ENCODE assay signal across 9 cellular contexts in the genomic region with DNA sequence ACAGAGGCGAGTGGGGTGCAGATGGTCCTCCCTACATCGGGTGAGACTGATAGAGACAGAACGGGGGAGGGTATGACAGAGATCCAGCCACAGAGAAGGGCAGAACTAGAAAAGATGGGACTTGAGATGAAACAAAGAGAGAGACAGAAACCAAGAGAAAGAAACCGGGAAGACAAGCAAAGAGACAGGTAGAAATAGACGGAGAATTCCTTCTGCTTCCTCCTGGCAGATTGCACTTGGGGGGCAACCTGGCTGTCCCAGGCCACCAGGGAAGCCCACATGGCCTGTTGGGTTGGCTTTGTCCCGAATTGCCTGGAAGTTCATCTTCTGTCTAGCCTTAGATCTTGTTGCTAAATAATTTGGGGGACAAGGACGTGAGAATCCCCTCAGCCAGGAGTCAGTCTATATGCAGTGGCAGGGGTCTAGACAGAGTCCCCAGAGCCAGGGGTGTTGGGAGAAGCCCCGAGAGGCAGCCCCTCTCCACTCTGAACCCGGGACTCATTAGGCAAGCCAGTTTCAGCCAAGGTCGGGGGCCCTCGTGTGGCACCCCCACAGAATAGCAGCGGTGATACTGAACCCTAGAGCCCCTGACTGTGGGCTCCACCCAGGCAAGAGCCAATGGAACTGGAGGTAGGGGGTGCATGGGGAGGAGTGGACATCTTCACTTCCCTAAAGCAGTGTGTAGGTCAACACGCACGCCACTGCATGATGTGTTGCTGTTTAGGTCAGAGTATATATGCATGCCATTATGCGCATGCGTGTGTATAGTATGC. TPM values are rescaled to one million over a fixed set of nuclear protein-coding genes. Genes with fewer than 3 reads are reported as not detected.
DNase-seq lines count a peak whose midpoint lies in the region; ATAC-seq and TF ChIP-seq lines count a peak whose summit lies in the region.
"Had no signal": no experiment of that assay in that cellular context is flagged by ENCODE, and none has a peak within 500 bp of the region (broad histone marks: within the 10 kb centered on the region; RNA-seq: fewer than 3 reads in every experiment).

No MANE protein-coding gene starts in this region.

- peaks cover 56% of the 10 kb centered on the region for H3K4me1 ChIP-seq in OCI-LY1 (ENCODE audit: insufficient read depth, low read length, severe bottlenecking)
- peaks cover 23% of the 10 kb centered on the region for H3K4me1 ChIP-seq in iPS-15b (ENCODE audit: control insufficient read depth, insufficient read depth, low read length)

- no peaks in the 10 kb centered on the region for H4K20me1 ChIP-seq in OCI-LY1 (ENCODE audit: insufficient read depth, low read length)

- no peak overlapping the region for H2AFZ ChIP-seq in OCI-LY1 (ENCODE audit: low read length)

- peak overlapping the region; percentile 99 for H3K9ac ChIP-seq in OCI-LY1 (ENCODE audit: low read length)
- no peak overlapping the region for H3K9ac ChIP-seq in iPS-15b (ENCODE audit: low read depth, low read length)

- ATAC-seq in GM18861 (IDR thresholded peaks at IDR 0.05; ENCODE audit: unreplicated experiment) (peak; percentile 36), HG02870 (IDR thresholded peaks at IDR 0.05; ENCODE audit: unreplicated experiment) (peak; percentile 35)

- H3K79me2 ChIP-seq in OCI-LY1 (ENCODE audit: insufficient read depth, low read length) = peaks cover 8% of the 10 kb centered on the region

- peak; percentile 70 for TF ChIP-seq CTCF in OCI-LY1 (IDR thresholded peaks at IDR 0.05; ENCODE audit: low read length)

- H3F3A ChIP-seq in OCI-LY1 (ENCODE audit: insufficient read depth, low read length) = peaks cover 34% of the 10 kb centered on the region

- H3K27ac ChIP-seq in OCI-LY1 (ENCODE audit: low read depth, low read length, poor library complexity, severe bottlenecking) = peak overlapping the region; percentile 99
- H3K27ac ChIP-seq: ascending aorta had no signal

- DNase-seq in activated effector memory CD4-positive, alpha-beta T cell treated with Interleukin-2 at 50 U/mL for 16 hours = peak; percentile 59
- DNase-seq in stimulated activated CD4-positive, alpha-beta T cell treated with anti-CD3 and anti-CD28 coated beads, Interleukin-4, amount 100 ng/mL, for 48 hours (ENCODE audit: low read depth in 2 of 2) = peak; percentile 81 to 85
- DNase-seq in ureter (ENCODE audit: low spot score) (no peak), NCI-H187 (lab: John Stamatoyannopoulos, UW) (no peak)

- H3K4me3 ChIP-seq in OCI-LY1 (ENCODE audit: low read depth, low read length, poor library complexity, severe bottlenecking) (peak overlapping the region; percentile 99), iPS-15b (ENCODE audit: low read depth, low read length) (peak overlapping the region; percentile 30)

- H3K9me2 ChIP-seq in OCI-LY1 (ENCODE audit: low read depth, low read length) = no peaks in the 10 kb centered on the region

- H3K27me3 ChIP-seq in OCI-LY1 (ENCODE audit: insufficient read depth, low read length) (no peaks in the 10 kb centered on the region), iPS-15b (ENCODE audit: control insufficient read depth, insufficient read depth, low read length) (peaks cover 3% of the 10 kb centered on the region)
- H3K27me3 ChIP-seq: ascending aorta had no signal

- peaks cover 26% of the 10 kb centered on the region for H3K36me3 ChIP-seq in OCI-LY1 (ENCODE audit: insufficient read depth, low read length)
- H3K36me3 ChIP-seq in iPS-15b (ENCODE audit: control insufficient read depth, insufficient read depth, low read length) = peaks cover 3% of the 10 kb centered on the region
- H3K36me3 ChIP-seq: ascending aorta had no signal

- H3K4me2 ChIP-seq in OCI-LY1 (ENCODE audit: low read length) = peak overlapping the region; percentile 97

- H3K9me3 ChIP-seq in OCI-LY1 (ENCODE audit: low read length) (no peaks in the 10 kb centered on the region), iPS-15b (ENCODE audit: control insufficient read depth, insufficient read depth, low read length) (no peaks in the 10 kb centered on the region)
- H3K9me3 ChIP-seq: ascending aorta had no signal

RNA-seq across cellular contexts. Expression of a gene that starts 0.6 kb away (rescaled TPM):
- total RNA-seq in ureter = 21.0 TPM

RNA-seq across cellular contexts. Expression of a gene that starts 22.8 kb away (rescaled TPM):
- total RNA-seq in ureter = 55.2 TPM

RNA-seq across cellular contexts. Expression of a gene that starts 48.5 kb away (rescaled TPM):
- total RNA-seq in ureter = 0.23 TPM

Comparison
In these comparisons a context has a peak if more than half of its experiments do, and no peak if none do; other contexts are left out.
1. DNase-seq: peak in activated effector memory CD4-positive, alpha-beta T cell treated with Interleukin-2 at 50 U/mL for 16 hours (single experiment) and stimulated activated CD4-positive, alpha-beta T cell treated with anti-CD3 and anti-CD28 coated beads, Interleukin-4, amount 100 ng/mL, for 48 hours (2 of 2); none in ureter (single experiment) and NCI-H187 (0 of 2).